ENCODE assay signal across 16 cellular contexts in genomic region chr5:74492230-74492629, GRCh38.
"Had no signal": no experiment of that assay in that cellular context is flagged by ENCODE, and none has a peak within 500 bp of the region (broad histone marks: within the 10 kb centered on the region; RNA-seq: fewer than 3 reads in every experiment).

No MANE protein-coding gene starts in this region.

- DNase-seq: activated CD4-positive, alpha-beta T cell treated with anti-CD3 and anti-CD28 coated beads, Interleukin-2, amount 10 ng/mL, durations not matched to agents 7 days and 5 days; activated T-cell treated with anti-CD3 and anti-CD28 coated beads for 4 hours; amygdala; brain microvascular endothelial cell; immature natural killer cell; left cardiac atrium; psoas muscle; stimulated activated CD4-positive, alpha-beta T cell treated with anti-CD3 and anti-CD28 coated beads, Interleukin-2, amount 100 ng/mL, for 48 hours; stimulated activated naive CD4-positive, alpha-beta T cell treated with Interleukin-2 at 50 U/mL for 16 hours; upper lobe of left lung had no signal

- H3K9me3 ChIP-seq: psoas muscle, suprapubic skin, upper lobe of left lung had no signal

- H3K4me1 Mint-ChIP-seq: activated CD4-positive, alpha-beta T cell treated with anti-CD3 and anti-CD28 coated beads, Interleukin-2, amount 10 ng/mL, durations not matched to agents 7 days and 5 days; activated T-helper 17 cell treated with anti-CD3 and anti-CD28 coated beads, Interleukin-2, amount 50 U/mL, for 72 hours; immature natural killer cell had no signal

- ATAC-seq: activated naive CD4-positive, alpha-beta T cell treated with anti-CD3 and anti-CD28 coated beads, Interleukin-2, amount 50 U/mL, for 72 hours; activated T-helper 17 cell treated with anti-CD3 and anti-CD28 coated beads, Interleukin-2, amount 50 U/mL, for 72 hours; left cardiac atrium; psoas muscle; sciatic nerve had no signal

- H3K27ac Mint-ChIP-seq: activated CD4-positive, alpha-beta T cell treated with anti-CD3 and anti-CD28 coated beads, Interleukin-2, amount 10 ng/mL, durations not matched to agents 7 days and 5 days; activated naive CD4-positive, alpha-beta T cell treated with anti-CD3 and anti-CD28 coated beads, Interleukin-2, amount 50 U/mL, for 72 hours; activated T-helper 17 cell treated with anti-CD3 and anti-CD28 coated beads, Interleukin-2, amount 50 U/mL, for 72 hours; dendritic cell treated with granulocyte-macrophage colony-stimulating factor and Interleukin-4, amounts not matched to agents 40 ng/mL and 50 ng/mL, for 4 days; immature natural killer cell had no signal

- H3K4me3 Mint-ChIP-seq: activated CD4-positive, alpha-beta T cell treated with anti-CD3 and anti-CD28 coated beads, Interleukin-2, amount 10 ng/mL, durations not matched to agents 7 days and 5 days; activated T-helper 17 cell treated with anti-CD3 and anti-CD28 coated beads, Interleukin-2, amount 50 U/mL, for 72 hours; dendritic cell treated with granulocyte-macrophage colony-stimulating factor and Interleukin-4, amounts not matched to agents 40 ng/mL and 50 ng/mL, for 4 days; immature natural killer cell; nephron had no signal

- H3K9me3 Mint-ChIP-seq: activated CD4-positive, alpha-beta T cell treated with anti-CD3 and anti-CD28 coated beads, Interleukin-2, amount 10 ng/mL, durations not matched to agents 7 days and 5 days; activated naive CD4-positive, alpha-beta T cell treated with anti-CD3 and anti-CD28 coated beads, Interleukin-2, amount 50 U/mL, for 72 hours; activated T-helper 17 cell treated with anti-CD3 and anti-CD28 coated beads, Interleukin-2, amount 50 U/mL, for 72 hours; dendritic cell treated with granulocyte-macrophage colony-stimulating factor and Interleukin-4, amounts not matched to agents 40 ng/mL and 50 ng/mL, for 4 days; nephron had no signal

- H3K27me3 ChIP-seq: brain microvascular endothelial cell, suprapubic skin, upper lobe of left lung had no signal

- H3K4me3 ChIP-seq: psoas muscle, suprapubic skin, upper lobe of left lung had no signal

- H3K36me3 Mint-ChIP-seq: activated naive CD4-positive, alpha-beta T cell treated with anti-CD3 and anti-CD28 coated beads, Interleukin-2, amount 50 U/mL, for 72 hours; immature natural killer cell had no signal

- H3K27ac ChIP-seq: brain microvascular endothelial cell, psoas muscle, suprapubic skin, upper lobe of left lung had no signal

- H3K36me3 ChIP-seq: brain microvascular endothelial cell, suprapubic skin, upper lobe of left lung had no signal

- H3K4me1 ChIP-seq: psoas muscle, suprapubic skin, upper lobe of left lung had no signal
